ENCODE assay signal across 8 cellular contexts in the genomic region with DNA sequence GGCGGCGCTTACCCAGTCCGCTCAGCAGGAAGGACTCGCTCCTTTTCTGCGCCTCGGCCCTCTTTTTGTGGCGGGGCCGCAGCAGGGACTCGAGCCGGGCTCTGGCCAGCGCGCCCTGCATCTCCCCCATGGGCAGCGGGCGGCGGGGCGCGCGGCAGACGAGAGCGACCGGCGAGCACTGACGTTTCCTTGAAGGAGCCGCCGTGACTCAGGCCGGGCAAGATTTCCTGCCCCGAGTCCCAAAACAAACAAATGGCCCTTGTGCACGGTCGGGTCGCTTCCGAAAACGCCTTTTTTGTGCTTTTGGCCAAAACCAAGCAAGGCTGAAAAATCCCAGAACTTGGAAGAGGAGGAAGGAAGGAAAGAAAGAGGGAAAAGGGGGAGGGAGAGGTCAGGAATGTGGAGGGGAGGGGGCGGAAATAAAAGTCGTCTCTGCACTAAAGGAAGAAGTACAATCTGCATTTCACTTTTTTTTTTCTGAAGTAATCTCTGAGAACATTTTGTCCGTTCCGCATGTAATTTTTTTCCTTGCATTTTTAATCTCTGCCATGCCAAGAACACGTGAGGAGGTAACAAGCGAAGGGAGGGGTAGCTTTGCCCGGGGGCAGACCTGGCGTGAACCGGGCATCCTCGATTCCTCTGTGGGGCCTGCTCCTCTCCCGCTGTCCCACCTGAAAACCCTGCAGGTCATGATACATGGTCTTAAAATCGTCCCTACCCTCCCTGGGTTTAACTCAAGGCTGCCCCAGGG.
DNase-seq lines count a peak whose midpoint lies in the region; ATAC-seq and TF ChIP-seq lines count a peak whose summit lies in the region.

No MANE protein-coding gene starts in this region.

- H3K9me3 ChIP-seq in DND-41 (ENCODE audit: insufficient read depth, low read length, severe bottlenecking) (no peaks in the 10 kb centered on the region), thyroid gland (no peaks in the 10 kb centered on the region)

- 2% methylated on average over 37 to 44 of the region's 44 CpGs for WGBS in thyroid gland, 2 donors

- H3K4me1 Mint-ChIP-seq in GM23338 = peaks cover 32% of the 10 kb centered on the region
- peaks cover 75% of the 10 kb centered on the region for H3K4me1 Mint-ChIP-seq in activated T-helper 1 cell treated with anti-CD3 and anti-CD28 coated beads, Interleukin-12 subunit alpha, Interleukin-12 subunit beta, Interleukin-2, Interleukin-4 antibody, amounts not matched to agents 30 ng/mL and 10 ng/mL and 1 ng/mL, durations not matched to agents 14 hours and 24 hours and 36 hours (ENCODE audit: low read depth)
- H3K4me1 Mint-ChIP-seq in nephron progenitor cell = peaks cover 47% of the 10 kb centered on the region

- no peaks in the 10 kb centered on the region for H4K20me1 ChIP-seq in DND-41 (ENCODE audit: insufficient read depth, low read length)
- H4K20me1 ChIP-seq in GM23338 (replicated peaks; ENCODE audit: insufficient read depth) = no peaks in the 10 kb centered on the region

- TF ChIP-seq CTCF in DND-41 (IDR thresholded peaks at IDR 0.05; ENCODE audit: borderline replicate concordance, extremely low read depth, low read length, poor library complexity, severe bottlenecking) (no peak), GM23338 (conservative IDR thresholded peaks at IDR 0.05; ENCODE audit: low read depth in 2 of 2) (no peak), NB4 (IDR thresholded peaks at IDR 0.05; ENCODE audit: low read depth, low read length) (no peak), fibroblast of villous mesenchyme (IDR thresholded peaks at IDR 0.05; ENCODE audit: insufficient read depth, low read depth, low read length) (no peak), nephron progenitor cell (IDR thresholded peaks at IDR 0.05) (no peak), thyroid gland (IDR thresholded peaks at IDR 0.05) (no peak)

- peak; percentile 3; the same call in 2 of the 3 replicates for ATAC-seq in DND-41 (ENCODE audit: insufficient read depth, low read depth)
- ATAC-seq in GM23338 = peak; percentile 1; the same call in 2 of the 3 replicates

- intact Hi-C loops in activated T-helper 1 cell treated with anti-CD3 and anti-CD28 coated beads, Interleukin-12 subunit alpha, Interleukin-12 subunit beta, Interleukin-2, Interleukin-4 antibody, amounts not matched to agents 30 ng/mL and 10 ng/mL and 1 ng/mL, durations not matched to agents 14 hours and 24 hours and 36 hours (cut with micrococcal nuclease) = loop anchor here (5.0 to 10.0 kb wide), 3 partner anchors 342 to 1009 kb away; a partner anchor contains a TSS
- intact Hi-C loops in thyroid gland (cut with DNase I) = loop anchor here (5.0 kb wide), 1 partner anchor 637 kb away; no protein-coding TSS in a partner anchor

- H3K4me3 ChIP-seq in DND-41 (ENCODE audit: low read depth in 1 of 2, low read length in 2 of 2) (peak overlapping the region; percentile 41 to 76), GM23338 (peak overlapping the region; percentile 74), NB4 (ENCODE audit: low read depth, low read length) (peak overlapping the region; percentile 51), fibroblast of villous mesenchyme (ENCODE audit: low read depth, low read length) (peak overlapping the region; percentile 98), thyroid gland (replicated peaks in 1 of 3) (peak overlapping the region; percentile 85 to 95 (median 95))

- H2AFZ ChIP-seq in DND-41 (ENCODE audit: low read depth, low read length) (peak overlapping the region; percentile 92), GM23338 (peak overlapping the region; percentile 91)

- H3K27me3 ChIP-seq in DND-41 (ENCODE audit: insufficient read depth, low read length, poor library complexity) = peaks cover 40% of the 10 kb centered on the region
- H3K27me3 ChIP-seq in GM23338 (ENCODE audit: insufficient read depth) = peaks cover 19% of the 10 kb centered on the region
- H3K27me3 ChIP-seq in thyroid gland = no peaks in the 10 kb centered on the region

- no peaks in the 10 kb centered on the region for H3K9me2 ChIP-seq in GM23338 (ENCODE audit: insufficient read depth)

- 0 out of 2 replicates have a peak, but pooled peaks cover 3% of the 10 kb centered on the region for H3F3A ChIP-seq in GM23338 (replicated peaks; ENCODE audit: low read depth)

- H3K27me3 Mint-ChIP-seq in GM23338 (ENCODE audit: insufficient read depth, low read depth, poor library complexity) (peaks cover 14% of the 10 kb centered on the region), nephron progenitor cell (ENCODE audit: low read depth, poor library complexity) (peaks cover 23% of the 10 kb centered on the region)
- H3K27me3 Mint-ChIP-seq in activated T-helper 1 cell treated with anti-CD3 and anti-CD28 coated beads, Interleukin-12 subunit alpha, Interleukin-12 subunit beta, Interleukin-2, Interleukin-4 antibody, amounts not matched to agents 30 ng/mL and 10 ng/mL and 1 ng/mL, durations not matched to agents 14 hours and 24 hours and 36 hours (ENCODE audit: insufficient read depth) = no peaks in the 10 kb centered on the region

- H3K36me3 Mint-ChIP-seq in GM23338 (ENCODE audit: low read depth) (peaks cover 35% of the 10 kb centered on the region), nephron progenitor cell (ENCODE audit: low read depth) (no peaks in the 10 kb centered on the region)
- peaks cover 36% of the 10 kb centered on the region for H3K36me3 Mint-ChIP-seq in activated T-helper 1 cell treated with anti-CD3 and anti-CD28 coated beads, Interleukin-12 subunit alpha, Interleukin-12 subunit beta, Interleukin-2, Interleukin-4 antibody, amounts not matched to agents 30 ng/mL and 10 ng/mL and 1 ng/mL, durations not matched to agents 14 hours and 24 hours and 36 hours (ENCODE audit: low read depth)

- peak overlapping the region; percentile 99 for H3K4me2 ChIP-seq in DND-41 (ENCODE audit: insufficient read depth, low read length)
- peak overlapping the region; percentile 86 for H3K4me2 ChIP-seq in GM23338

- H3K36me3 ChIP-seq in DND-41 (ENCODE audit: insufficient read depth, low read length) (no peaks in the 10 kb centered on the region; the same call in 1 of the 2 replicates), GM23338 (ENCODE audit: insufficient read depth) (peaks cover 22% of the 10 kb centered on the region), thyroid gland (peaks cover 31 to 32% of the 10 kb centered on the region in 2 donors)

- H3K79me2 ChIP-seq in DND-41 (ENCODE audit: insufficient read depth, low read length) (no peaks in the 10 kb centered on the region), GM23338 (replicated peaks; ENCODE audit: insufficient read depth) (peaks cover 13% of the 10 kb centered on the region; the same call in 1 of the 2 replicates)

- H3K9me3 Mint-ChIP-seq in GM23338 = no peaks in the 10 kb centered on the region
- H3K9me3 Mint-ChIP-seq in activated T-helper 1 cell treated with anti-CD3 and anti-CD28 coated beads, Interleukin-12 subunit alpha, Interleukin-12 subunit beta, Interleukin-2, Interleukin-4 antibody, amounts not matched to agents 30 ng/mL and 10 ng/mL and 1 ng/mL, durations not matched to agents 14 hours and 24 hours and 36 hours = no peaks in the 10 kb centered on the region
- H3K9me3 Mint-ChIP-seq in nephron progenitor cell = no peaks in the 10 kb centered on the region

- H3K27ac Mint-ChIP-seq in GM23338 = peak overlapping the region; percentile 10; the same call in 1 of the 2 replicates
- peak overlapping the region; percentile 99 for H3K27ac Mint-ChIP-seq in activated T-helper 1 cell treated with anti-CD3 and anti-CD28 coated beads, Interleukin-12 subunit alpha, Interleukin-12 subunit beta, Interleukin-2, Interleukin-4 antibody, amounts not matched to agents 30 ng/mL and 10 ng/mL and 1 ng/mL, durations not matched to agents 14 hours and 24 hours and 36 hours
- H3K27ac Mint-ChIP-seq in nephron progenitor cell = peak overlapping the region; percentile 71

- H3K4me1 ChIP-seq in DND-41 (ENCODE audit: insufficient read depth, low read length) (peaks cover 37% of the 10 kb centered on the region), GM23338 (ENCODE audit: insufficient read depth) (peaks cover 31% of the 10 kb centered on the region), thyroid gland (peaks cover 41 to 51% of the 10 kb centered on the region in 2 donors)

- DNase-seq in DND-41 = no peak
- DNase-seq in GM23338 (ENCODE audit: low spot score) = peak; percentile 63
- DNase-seq in NB4 (ENCODE audit: low read depth) = peak; percentile 81
- peak; percentile 42 for DNase-seq in activated T-helper 1 cell treated with anti-CD3 and anti-CD28 coated beads, Interleukin-12 subunit alpha, Interleukin-12 subunit beta, Interleukin-2, Interleukin-4 antibody, amounts not matched to agents 30 ng/mL and 10 ng/mL and 1 ng/mL, durations not matched to agents 14 hours and 24 hours and 36 hours (ENCODE audit: low spot score)
- peak; percentile 77 for DNase-seq in fibroblast of villous mesenchyme (ENCODE audit: low read depth)
- DNase-seq in nephron progenitor cell = no peak
- peak; percentile 88 to 90 for DNase-seq in thyroid gland
- DNase-seq in NCI-H187 treated with DMSO at 0.1 percent for 48 hours (lab: John Stamatoyannopoulos, UW) = no peak

- H3K4me3 Mint-ChIP-seq in GM23338 (peak overlapping the region; percentile 81), nephron progenitor cell (peak overlapping the region; percentile 94)
- H3K4me3 Mint-ChIP-seq in activated T-helper 1 cell treated with anti-CD3 and anti-CD28 coated beads, Interleukin-12 subunit alpha, Interleukin-12 subunit beta, Interleukin-2, Interleukin-4 antibody, amounts not matched to agents 30 ng/mL and 10 ng/mL and 1 ng/mL, durations not matched to agents 14 hours and 24 hours and 36 hours = peak overlapping the region; percentile 96

- TF ChIP-seq POLR2A in NB4 (IDR thresholded peaks at IDR 0.05; ENCODE audit: extremely low read depth, insufficient read length) (no peak), thyroid gland (IDR thresholded peaks at IDR 0.05) (peak in 1 of 2 donors; percentile 63)

- H3K27ac ChIP-seq in DND-41 (ENCODE audit: low read length) (peak overlapping the region; percentile 16; the same call in 1 of the 2 replicates), GM23338 (ENCODE audit: low read depth) (peak overlapping the region; percentile 48; the same call in 1 of the 2 replicates), thyroid gland (peak overlapping the region; percentile 98 to 100 (median 99))

- peak overlapping the region; percentile 65 for H3K9ac ChIP-seq in DND-41 (ENCODE audit: low read depth, low read length)

Comparison
In these comparisons a context has a peak if more than half of its experiments do, and no peak if none do; other contexts are left out.
1. DNase-seq: peak in GM23338 (single experiment), NB4 (single experiment), activated T-helper 1 cell treated with anti-CD3 and anti-CD28 coated beads, Interleukin-12 subunit alpha, Interleukin-12 subunit beta, Interleukin-2, Interleukin-4 antibody, amounts not matched to agents 30 ng/mL and 10 ng/mL and 1 ng/mL, durations not matched to agents 14 hours and 24 hours and 36 hours (single experiment), fibroblast of villous mesenchyme (single experiment) and thyroid gland (2 of 2); none in DND-41 (single experiment), nephron progenitor cell (single experiment) and NCI-H187 treated with DMSO at 0.1 percent for 48 hours (single experiment).
2. H3K27ac ChIP-seq: peak in every context shown above with its lines; median percentile 99 in thyroid gland; 48 in GM23338; 16 in DND-41.
3. H3K27ac Mint-ChIP-seq: peak in every context shown above with its lines; median percentile 99 in activated T-helper 1 cell treated with anti-CD3 and anti-CD28 coated beads, Interleukin-12 subunit alpha, Interleukin-12 subunit beta, Interleukin-2, Interleukin-4 antibody, amounts not matched to agents 30 ng/mL and 10 ng/mL and 1 ng/mL, durations not matched to agents 14 hours and 24 hours and 36 hours; 71 in nephron progenitor cell; 10 in GM23338.
4. Peak in every context shown above with its lines, with median percentiles within 50 percentile points of each other: H3K4me3 ChIP-seq and H3K4me3 Mint-ChIP-seq.